12 cellular contexts compared by ENCODE assay signal in the genomic region with DNA sequence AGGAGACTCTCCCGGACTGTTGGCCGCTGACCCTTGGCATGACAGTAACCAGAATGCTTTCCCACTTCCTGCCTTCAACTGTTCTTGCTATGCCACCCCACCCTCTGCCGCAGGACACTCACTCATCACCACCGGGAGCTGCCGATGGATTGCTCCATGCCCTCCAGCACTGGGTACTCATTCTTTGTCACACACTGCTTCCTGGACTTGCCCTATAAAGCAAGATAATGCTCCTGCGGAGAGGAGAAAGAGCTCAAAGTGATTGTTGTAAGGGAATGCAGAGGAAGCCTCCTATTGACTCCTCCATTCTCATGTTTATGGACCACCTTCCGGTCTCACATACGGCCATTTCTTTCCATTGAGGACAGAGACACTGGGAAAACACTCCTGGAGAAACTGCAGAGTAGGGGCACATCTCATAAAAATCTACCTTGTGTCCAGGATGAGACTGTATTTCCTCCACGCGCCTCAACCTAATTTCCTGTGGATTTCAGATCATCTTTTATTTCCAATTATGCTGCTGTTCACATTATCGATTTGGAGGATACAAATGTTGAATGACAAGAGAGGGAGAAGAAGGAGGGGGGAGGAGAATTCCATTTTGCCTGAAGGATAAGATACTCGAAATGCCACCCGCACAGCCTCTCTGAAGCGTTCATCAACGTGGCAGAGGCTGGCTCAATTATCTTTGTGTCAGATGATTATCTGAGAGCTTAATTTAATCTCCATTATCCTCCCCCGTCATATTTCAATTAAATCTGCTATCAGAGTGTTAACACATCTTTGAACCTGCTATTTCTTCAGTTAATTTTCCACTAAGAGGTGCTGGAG.
A peak's percentile ranks its signal among the peaks of the same experiment; 100 is the strongest.
DNase-seq lines count a peak whose midpoint lies in the region; ATAC-seq, FAIRE-seq and TF ChIP-seq lines count a peak whose summit lies in the region.
"Had no signal": no experiment of that assay in that cellular context is flagged by ENCODE, and none has a peak within 500 bp of the region (broad histone marks: within the 10 kb centered on the region; RNA-seq: fewer than 3 reads in every experiment).

No MANE protein-coding gene starts in this region.

- FAIRE-seq in GM12891 (lab: Jason Lieb, UNC), result no peak

- H3K36me3 ChIP-seq in HEK293 (ENCODE audit: control insufficient read depth in 2 of 2, insufficient read depth in 1 of 2, low read length in 2 of 2), result no peaks in the 10 kb centered on the region
- H3K36me3 ChIP-seq: right lobe of liver, transverse colon had no signal

- no peaks in the 10 kb centered on the region for H3K9me3 ChIP-seq in HEK293 (ENCODE audit: control insufficient read depth, insufficient read depth, low read depth, low read length)
- H3K9me3 ChIP-seq: right lobe of liver, transverse colon had no signal

- H3K4me1 ChIP-seq in HEK293 (ENCODE audit: control insufficient read depth, insufficient read depth, low read length), result peaks cover 5% of the 10 kb centered on the region; the same call in 1 of the 2 replicates
- H3K4me1 ChIP-seq: right lobe of liver, transverse colon had no signal

- POLR2A ChIA-PET in HEK293 (lab: Yijun Ruan, JAX), result no interaction called here

- TF ChIP-seq CTCF in HEK293 (tag by site-specific recombination; IDR thresholded peaks at IDR 0.05), result no peak

- CTCF ChIA-PET in HEK293 (lab: Yijun Ruan, JAX), result no interaction called here

- no peak overlapping the region for H3K27ac ChIP-seq in HEK293 (ENCODE audit: extremely low read depth, low read depth, low read length)
- H3K27ac ChIP-seq: hepatocyte, right lobe of liver, transverse colon had no signal

- no peak for ATAC-seq in GM19452 (IDR thresholded peaks at IDR 0.05; ENCODE audit: unreplicated experiment)
- ATAC-seq: activated CD8-positive, alpha-beta memory T cell treated with anti-CD3 and anti-CD28 coated beads, Interleukin-2, amount 10 ng/mL, durations not matched to agents 7 days and 5 days had no signal

- DNase-seq in AG08395 (ENCODE audit: low spot score), result peak; percentile 72
- DNase-seq in amniotic epithelial cell (ENCODE audit: low read depth), result peak; percentile 7
- peak; percentile 76 for DNase-seq in iPS-NIHi7 (ENCODE audit: extremely low spot score)
- DNase-seq in GM12891 (ENCODE audit: insufficient read length, low spot score), result no peak
- no peak for DNase-seq in SIG-M5 treated with dmso at 0.1 percent for 504 hours (lab: John Stamatoyannopoulos, UW; ENCODE audit: unreplicated experiment)
- no peak for DNase-seq in NCI-H187 treated with DMSO at 0.1 percent for 48 hours (lab: John Stamatoyannopoulos, UW)
- DNase-seq: activated CD8-positive, alpha-beta memory T cell treated with anti-CD3 and anti-CD28 coated beads, Interleukin-2, amount 10 ng/mL, durations not matched to agents 7 days and 5 days; right lobe of liver; transverse colon had no signal

- H3K4me3 ChIP-seq in HEK293 (ENCODE audit: low read depth, low read length), result no peak overlapping the region
- H3K4me3 ChIP-seq: hepatocyte, right lobe of liver, transverse colon had no signal

- no peak for TF ChIP-seq POLR2A in GM12891 (IDR thresholded peaks at IDR 0.05; ENCODE audit: low read depth, low read length)

TF ChIP-seq in HEK293, 187 proteins besides CTCF, POLR2A, EP300 and RAD21:
- TF ChIP-seq ZNF423 (tag by site-specific recombination; IDR thresholded peaks at IDR 0.05) (no peak), ZNF155 (tag by site-specific recombination; IDR thresholded peaks at IDR 0.05) (no peak), ZNF843 (tag by site-specific recombination; IDR thresholded peaks at IDR 0.05) (0 out of 2 replicates have a peak, but pooled peaks have one; percentile 11)

TF ChIP-seq in GM12891, 5 proteins besides CTCF, POLR2A, EP300 and RAD21:
- TF ChIP-seq SPI1 (IDR thresholded peaks at IDR 0.05; ENCODE audit: low read depth, low read length) (no peak), POU2F2 (IDR thresholded peaks at IDR 0.05; ENCODE audit: low read depth, low read length) (no peak), PAX5 (IDR thresholded peaks at IDR 0.05; ENCODE audit: insufficient read depth, low read length, severe bottlenecking) (no peak), POLR2AphosphoS5 (IDR thresholded peaks at IDR 0.05; ENCODE audit: low read depth, low read length) (no peak), TAF1 (IDR thresholded peaks at IDR 0.05; ENCODE audit: low read depth, low read length) (no peak)

Comparison
In these comparisons a context has a peak if more than half of its experiments do, and no peak if none do; other contexts are left out.
1. DNase-seq: peak in AG08395 (single experiment), amniotic epithelial cell (single experiment) and iPS-NIHi7 (single experiment); none in GM12891 (single experiment), SIG-M5 treated with dmso at 0.1 percent for 504 hours (single experiment) and NCI-H187 treated with DMSO at 0.1 percent for 48 hours (single experiment).